Comparison of ENCODE assay signal across 27 cellular contexts in genomic region chr13:105452895-105453294, GRCh38. TPM values are rescaled to one million over a fixed set of nuclear protein-coding genes. Genes with fewer than 3 reads are reported as not detected.
DNase-seq lines count a peak whose midpoint lies in the region; ATAC-seq, FAIRE-seq and TF ChIP-seq lines count a peak whose summit lies in the region.
"Had no signal": no experiment of that assay in that cellular context is flagged by ENCODE, and none has a peak within 500 bp of the region (broad histone marks: within the 10 kb centered on the region; RNA-seq: fewer than 3 reads in every experiment).

No MANE protein-coding gene starts in this region.

- in situ Hi-C loops in HepG2 (cut with HindIII; ENCODE audit: extremely low pct_ligation_motif_present, low pct_unique_long_range_greater_than_20kb) (no loop called here), K562 (cut with MboI) (no loop called here), GM23248 (cut with MboI) (no loop called here)

- BruUV-seq in HepG2 (replicated peaks; lab: Mats Ljungman, UMichigan) (no TSS peak), K562 (replicated peaks; lab: Mats Ljungman, UMichigan) (no TSS peak)

- intact Hi-C loops in HepG2 (cut with micrococcal nuclease; ENCODE audit: unreplicated experiment) = no loop called here
- intact Hi-C loops in right lobe of liver (cut with DNase I) = no loop called here
- intact Hi-C loops in K562 (cut with micrococcal nuclease) = no loop called here

- DNase-seq in HepG2 (ENCODE audit: low spot score) (no peak), right lobe of liver (no peak), K562 (ENCODE audit: extremely low read depth in 1 of 4, low spot score in 3 of 4) (peak in 1 of 4 experiments; percentile 0), GM23248 (no peak), hippocampal formation (lab: John Stamatoyannopoulos, UW) (no peak), islet precursor cell (no peak), AG20443 (ENCODE audit: low spot score) (no peak)
- DNase-seq: 8988T; CD4-positive, CD25-positive, alpha-beta regulatory T cell; H7; NCI-H1092; NCI-H1417 treated with DMSO at 0.1 percent for 48 hours; NCI-H187; NCI-H446; NCI-H524 treated with DMSO at 0.1 percent for 48 hours; NCI-H774; NK-92 treated with Interleukin-12 subunit alpha and Interleukin-12 subunit beta, amount 100 ng/mL, for 24 hours; PC-9; SHP77 had no signal

- H3F3A ChIP-seq in GM23248 (ENCODE audit: insufficient read depth) = no peaks in the 10 kb centered on the region

- H3K4me2 ChIP-seq in HepG2 (ENCODE audit: low read depth, low read length) (no peak overlapping the region), K562 (ENCODE audit: insufficient read depth, low read length) (no peak overlapping the region), GM23248 (ENCODE audit: unreplicated experiment) (no peak overlapping the region)
- H3K4me2 ChIP-seq: BLaER1, KMS-11, PC-9 had no signal

- H3K9me3 ChIP-seq in HepG2 (ENCODE audit: low read length) = peaks cover 68% of the 10 kb centered on the region
- H3K9me3 ChIP-seq in right lobe of liver = no peaks in the 10 kb centered on the region
- H3K9me3 ChIP-seq in K562 (replicated peaks; ENCODE audit: control insufficient read depth, insufficient read depth, low read depth, low read length) = no peaks in the 10 kb centered on the region
- H3K9me3 ChIP-seq in GM23248 (ENCODE audit: low read depth) = no peaks in the 10 kb centered on the region
- H3K9me3 ChIP-seq: BLaER1 had no signal

- FAIRE-seq in HepG2 (lab: Jason Lieb, UNC) (no peak), K562 (lab: Jason Lieb, UNC) (no peak)
- FAIRE-seq: D721Med, GM19239, HTR-8/SVneo had no signal

- no peaks in the 10 kb centered on the region for H4K20me1 ChIP-seq in HepG2 (ENCODE audit: insufficient read depth, low read length)
- H4K20me1 ChIP-seq in K562 (replicated peaks; ENCODE audit: control insufficient read depth, insufficient read depth, low read length) = no peaks in the 10 kb centered on the region
- H4K20me1 ChIP-seq in GM23248 (ENCODE audit: insufficient read depth) = no peaks in the 10 kb centered on the region
- H4K20me1 ChIP-seq: BLaER1 had no signal

- H3K27me3 ChIP-seq in HepG2 (ENCODE audit: control insufficient read depth in 1 of 2, insufficient read depth in 2 of 2, low read length in 2 of 2) (no peaks in the 10 kb centered on the region), right lobe of liver (no peaks in the 10 kb centered on the region), K562 (ENCODE audit: control insufficient read depth in 2 of 2, insufficient read depth in 2 of 2, low read length in 2 of 2) (no peaks in the 10 kb centered on the region), GM23248 (replicated peaks; ENCODE audit: insufficient read depth) (no peaks in the 10 kb centered on the region)
- H3K27me3 ChIP-seq: BLaER1 had no signal

- WGBS in HepG2 (ENCODE audit: low lambda C conversion rate) = 8% methylated on average over 2 of the region's 2 CpGs
- 77% methylated on average over 2 of the region's 2 CpGs for WGBS in right lobe of liver (ENCODE audit: insufficient coverage, low coverage, low lambda C conversion rate, missing lambda C conversion rate)
- WGBS in K562 (ENCODE audit: insufficient coverage, low coverage, missing lambda C conversion rate) = 0% methylated on average over 2 of the region's 2 CpGs
- WGBS in GM23248 (ENCODE audit: low coverage in 1 of 2, low lambda C conversion rate in 2 of 2, missing lambda C conversion rate in 2 of 2), 2 experiments = 74 to 75% methylated on average over 2 of the region's 2 CpGs

- H3K4me1 ChIP-seq in HepG2 (ENCODE audit: insufficient read depth, low read length) = no peaks in the 10 kb centered on the region
- no peaks in the 10 kb centered on the region for H3K4me1 ChIP-seq in right lobe of liver
- H3K4me1 ChIP-seq in K562 (replicated peaks in 1 of 2; ENCODE audit: control insufficient read depth in 2 of 2, insufficient read depth in 2 of 2, low read length in 2 of 2) = no peaks in the 10 kb centered on the region
- H3K4me1 ChIP-seq in GM23248 (ENCODE audit: insufficient read depth) = no peaks in the 10 kb centered on the region
- H3K4me1 ChIP-seq: BLaER1 had no signal

- H3K36me3 ChIP-seq in HepG2 (replicated peaks in 1 of 2; ENCODE audit: control insufficient read depth in 1 of 2, insufficient read depth in 2 of 2, low read length in 2 of 2) (no peaks in the 10 kb centered on the region), right lobe of liver (no peaks in the 10 kb centered on the region), K562 (ENCODE audit: control insufficient read depth, insufficient read depth, low read length) (no peaks in the 10 kb centered on the region), GM23248 (ENCODE audit: low read depth) (no peaks in the 10 kb centered on the region)
- H3K36me3 ChIP-seq: BLaER1 had no signal

- TF ChIP-seq POLR2A in HepG2 (IDR thresholded peaks at IDR 0.05; ENCODE audit: insufficient read depth in 1 of 2, low read depth in 2 of 2, low read length in 2 of 2) (no peak), right lobe of liver (IDR thresholded peaks at IDR 0.05) (no peak), K562 (conservative IDR thresholded peaks at IDR 0.05) (no peak)

- no peak for ATAC-seq in HepG2
- ATAC-seq in right lobe of liver = no peak
- no peak for ATAC-seq in K562
- peak; percentile 72 for ATAC-seq in esophagus mucosa

- H3K4me3 ChIP-seq in HepG2 (replicated peaks in 1 of 3; ENCODE audit: insufficient read depth in 1 of 3, low read depth in 2 of 3, low read length in 3 of 3) (no peak overlapping the region), right lobe of liver (no peak overlapping the region), K562 (no peak overlapping the region), GM23248 (no peak overlapping the region)
- H3K4me3 ChIP-seq: BLaER1, PC-9 had no signal

- TF ChIP-seq CTCF in HepG2 (CRISPR knock-in tag; IDR thresholded peaks at IDR 0.05) = no peak
- no peak for TF ChIP-seq CTCF in right lobe of liver (IDR thresholded peaks at IDR 0.05)
- no peak for TF ChIP-seq CTCF in K562 (IDR thresholded peaks at IDR 0.05 in 2 of 3, conservative IDR thresholded peaks at IDR 0.05 in 1 of 3; ENCODE audit: insufficient read depth in 2 of 3, low read depth in 1 of 3, low read length in 3 of 3)

- H3K9me2 ChIP-seq in GM23248 (ENCODE audit: insufficient read depth) = no peaks in the 10 kb centered on the region

- no peaks in the 10 kb centered on the region for H3K79me2 ChIP-seq in HepG2 (ENCODE audit: insufficient read depth, low read length)
- H3K79me2 ChIP-seq in K562 (ENCODE audit: control insufficient read depth, insufficient read depth, low read length) = no peaks in the 10 kb centered on the region
- no peaks in the 10 kb centered on the region for H3K79me2 ChIP-seq in GM23248 (ENCODE audit: insufficient read depth)

- TF ChIP-seq RAD21 in HepG2 (CRISPR knock-in tag; IDR thresholded peaks at IDR 0.05) (no peak), K562 (CRISPR knock-in tag; conservative IDR thresholded peaks at IDR 0.05 in 1 of 2, IDR thresholded peaks at IDR 0.05 in 1 of 2) (no peak)

- H3K9ac ChIP-seq in HepG2 (ENCODE audit: insufficient read depth, low read depth, low read length) (no peak overlapping the region), K562 (ENCODE audit: insufficient read depth in 1 of 2, low read depth in 2 of 2, low read length in 2 of 2) (no peak overlapping the region), GM23248 (no peak overlapping the region)
- H3K9ac ChIP-seq: BLaER1, KMS-11 had no signal

- no peaks in the 10 kb centered on the region for H3K9me1 ChIP-seq in K562 (ENCODE audit: control insufficient read depth, insufficient read depth, low read length)

- POLR2A ChIA-PET in HepG2 (lab: Yijun Ruan, JAX) (no interaction called here), K562 (lab: Yijun Ruan, JAX) (no interaction called here)

- CTCF ChIA-PET in HepG2 (lab: Yijun Ruan, JAX; ENCODE audit: low intra/inter-chr PET ratio, low total read pairs) = no interaction called here
- CTCF ChIA-PET in K562 (lab: Yijun Ruan, JAX; ENCODE audit: low intra/inter-chr PET ratio) = no interaction called here

- H2AFZ ChIP-seq in HepG2 (ENCODE audit: low read length) (no peak overlapping the region), K562 (ENCODE audit: low read depth, low read length) (no peak overlapping the region), GM23248 (no peak overlapping the region)
- H2AFZ ChIP-seq: PC-9 had no signal

- H3K27ac ChIP-seq in HepG2 (ENCODE audit: extremely low read length, insufficient read depth, low read length) (no peak overlapping the region), right lobe of liver (no peak overlapping the region), K562 (ENCODE audit: extremely low read depth, low read depth, low read length) (no peak overlapping the region), GM23248 (no peak overlapping the region)
- H3K27ac ChIP-seq: BLaER1, KMS-11, PC-9 had no signal

- TF ChIP-seq EP300 in HepG2 (IDR thresholded peaks at IDR 0.05; ENCODE audit: low read depth in 2 of 2, low read length in 2 of 2) (no peak), HepG2 (CRISPR knock-in tag; IDR thresholded peaks at IDR 0.05; ENCODE audit: borderline replicate concordance) (no peak), K562 (IDR thresholded peaks at IDR 0.05; ENCODE audit: low read length) (no peak)

RNA-seq across cellular contexts. Expression of gene DAOA, which starts 12.9 kb away (rescaled TPM):
- total RNA-seq in HepG2 (2016; rRNA removed; fragmentation: Illumina TruSeq; extraction: Trizol) = not detected in 2 replicates
- not detected in 2 replicates for total RNA-seq in HepG2 (2016; cell fraction: cytosol; rRNA removed; fragmentation: Illumina TruSeq; extraction: Trizol; ENCODE audit: low read depth)
- not detected in 2 replicates for total RNA-seq in HepG2 (2016; cell fraction: insoluble cytoplasmic fraction; rRNA removed; fragmentation: Illumina TruSeq; extraction: Trizol)
- total RNA-seq in HepG2 (2016; cell fraction: membrane; rRNA removed; fragmentation: Illumina TruSeq; extraction: Trizol) = not detected in 2 replicates
- total RNA-seq in HepG2 (2016; cell fraction: nucleus; rRNA removed; fragmentation: Illumina TruSeq; extraction: Trizol) = not detected in 2 replicates
- polyA plus RNA-seq in HepG2 (2011; rRNA removed) = not detected in 2 replicates
- polyA plus RNA-seq in HepG2 (2011; cell fraction: cytosol; rRNA removed) = not detected in 2 replicates
- not detected in 2 replicates for polyA plus RNA-seq in HepG2 (2011; cell fraction: nucleus; rRNA removed)
- not detected in 2 replicates for polyA plus RNA-seq in HepG2 (2012)
- not detected in 2 replicates for polyA plus RNA-seq in HepG2 (2016; cell fraction: cytosol; fragmentation: Illumina TruSeq; extraction: Trizol; ENCODE audit: low read depth)
- polyA plus RNA-seq in HepG2 (2016; cell fraction: insoluble cytoplasmic fraction; fragmentation: Illumina TruSeq; extraction: Trizol; ENCODE audit: low read depth) = not detected in 2 replicates
- not detected in 2 replicates for polyA plus RNA-seq in HepG2 (2016; cell fraction: membrane; fragmentation: Illumina TruSeq; extraction: Trizol; ENCODE audit: low read depth)
- polyA plus RNA-seq in HepG2 (2016; cell fraction: nucleus; fragmentation: Illumina TruSeq; extraction: Trizol; ENCODE audit: insufficient read depth, low read depth) = not detected in 2 replicates
- polyA minus RNA-seq in HepG2 (2011; rRNA and poly(A)+ RNA removed; ENCODE audit: low replicate concordance) = not detected in 2 replicates
- not detected in 2 replicates for polyA minus RNA-seq in HepG2 (2011; cell fraction: cytosol; rRNA and poly(A)+ RNA removed)
- not detected in 2 replicates for polyA minus RNA-seq in HepG2 (2011; cell fraction: nucleus; rRNA and poly(A)+ RNA removed)
- not detected for total RNA-seq in right lobe of liver
- total RNA-seq in K562 (2011; cell fraction: chromatin; rRNA removed; ENCODE audit: low replicate concordance) = not detected in 2 replicates
- total RNA-seq in K562 (2011; cell fraction: nucleolus; rRNA removed) = not detected in 2 replicates
- not detected in 2 replicates for total RNA-seq in K562 (2011; cell fraction: nucleoplasm; rRNA removed)
- not detected in 2 replicates for total RNA-seq in K562 (2014; rRNA removed)
- total RNA-seq in K562 (2014; rRNA removed; fragmentation: Illumina TruSeq; extraction: Trizol) = not detected in 2 replicates
- not detected in 2 replicates for total RNA-seq in K562 (2015; rRNA removed; fragmentation: Illumina TruSeq; extraction: Trizol)
- not detected in 2 replicates for total RNA-seq in K562 (2021)
- not detected in 2 replicates for polyA plus RNA-seq in K562 (2011; rRNA removed)
- polyA plus RNA-seq in K562 (2011; cell fraction: cytosol; rRNA removed) = not detected in 2 replicates
- not detected in 2 replicates for polyA plus RNA-seq in K562 (2011; cell fraction: nucleus; rRNA removed)
- polyA plus RNA-seq in K562 (2012) = not detected in 2 replicates
- not detected in 2 replicates for polyA plus RNA-seq in K562 (2014; fragmentation: Illumina TruSeq; extraction: Trizol)
- polyA plus RNA-seq in K562 (2014; fragmentation: Nextera tagmentation; extraction: Ambion mirVana) = not detected
- polyA plus RNA-seq in K562 (2014; rRNA removed) = not detected in 2 replicates
- polyA minus RNA-seq in K562 (2011; rRNA and poly(A)+ RNA removed) = not detected in 2 replicates
- not detected in 2 replicates for polyA minus RNA-seq in K562 (2011; cell fraction: cytosol; rRNA and poly(A)+ RNA removed)
- polyA minus RNA-seq in K562 (2011; cell fraction: nucleus; rRNA and poly(A)+ RNA removed) = not detected in 2 replicates
- total RNA-seq in esophagus mucosa = not detected
- total RNA-seq in GM23248 (2014; rRNA removed; shearing (Covaris generic)) = not detected in 2 replicates
- polyA plus RNA-seq in GM23248 (2016; fragmentation: Nextera tagmentation; extraction: Ambion mirVana) = not detected in 2 replicates
- total RNA-seq: CD4-positive, CD25-positive, alpha-beta regulatory T cell; H7; PC-9; RPMI7951; SK-MEL-5 had no signal
- polyA plus RNA-seq: CD4-positive, CD25-positive, alpha-beta regulatory T cell had no signal

Comparison
In these comparisons a context has a peak if more than half of its experiments do, and no peak if none do; other contexts are left out.
1. Of the 241 proteins assayed by ChIP-seq in both HepG2 and K562: peak only in HepG2: none; only in K562: NFE2; in both: none; in neither: 240.